In genomic region chr7:153388611-153389010, GRCh38 we compare ENCODE assay signal across 14 cellular contexts.
DNase-seq lines count a peak whose midpoint lies in the region; ATAC-seq and TF ChIP-seq lines count a peak whose summit lies in the region.
"Had no signal": no experiment of that assay in that cellular context is flagged by ENCODE, and none has a peak within 500 bp of the region (broad histone marks: within the 10 kb centered on the region; RNA-seq: fewer than 3 reads in every experiment).

No MANE protein-coding gene starts in this region.

- H3K27me3 ChIP-seq in colonic mucosa (no peaks in the 10 kb centered on the region), lung (ENCODE audit: control insufficient read depth, insufficient read depth) (no peaks in the 10 kb centered on the region), vagina (no peaks in the 10 kb centered on the region)

- H3K27ac ChIP-seq in colonic mucosa (no peak overlapping the region), coronary artery (no peak overlapping the region), lung (ENCODE audit: low read depth in 1 of 2, low read length in 1 of 2) (no peak overlapping the region), vagina (no peak overlapping the region)
- H3K27ac ChIP-seq: A549, C4-2B, GM23248 had no signal

- TF ChIP-seq CTCF in colonic mucosa (IDR thresholded peaks at IDR 0.05) (no peak), coronary artery (IDR thresholded peaks at IDR 0.05) (no peak), lung (IDR thresholded peaks at IDR 0.05; ENCODE audit: control extremely low read depth, extremely low read depth) (no peak), vagina (IDR thresholded peaks at IDR 0.05) (no peak)

- no peak for ATAC-seq in lung (ENCODE audit: insufficient read depth, low FRiP score)
- no peak for ATAC-seq in GM18870 (IDR thresholded peaks at IDR 0.05; ENCODE audit: unreplicated experiment)
- ATAC-seq: A549, HepG2 had no signal

- no peaks in the 10 kb centered on the region for H3K36me3 ChIP-seq in colonic mucosa
- no peaks in the 10 kb centered on the region for H3K36me3 ChIP-seq in lung (ENCODE audit: control insufficient read depth in 2 of 2, insufficient read depth in 2 of 2, low read length in 2 of 2)
- no peaks in the 10 kb centered on the region for H3K36me3 ChIP-seq in vagina
- H3K36me3 ChIP-seq: HAP-1 had no signal

- H3K9me3 ChIP-seq in colonic mucosa (no peaks in the 10 kb centered on the region), lung (ENCODE audit: control insufficient read depth in 2 of 2, insufficient read depth in 1 of 2, low read length in 1 of 2) (peaks cover 3 to 9% of the 10 kb centered on the region in 2 donors), vagina (no peaks in the 10 kb centered on the region)
- H3K9me3 ChIP-seq: A549 had no signal

- TF ChIP-seq POLR2A in vagina (IDR thresholded peaks at IDR 0.05) = no peak

- intact Hi-C loops in colonic mucosa (cut with DNase I) = no loop called here
- intact Hi-C loops in vagina (cut with DNase I) = no loop called here

- DNase-seq in colonic mucosa (peak; percentile 6), coronary artery (ENCODE audit: low spot score) (peak; percentile 54), lung (ENCODE audit: low spot score) (peak; percentile 4), vagina (ENCODE audit: extremely low spot score in 2 of 2) (peak; percentile 64 to 75)
- DNase-seq in activated CD4-positive, CD25-positive, alpha-beta regulatory T cell (lab: John Stamatoyannopoulos, UW) = no peak
- DNase-seq: AML-193; Caco-2; CD4-positive, alpha-beta T cell; GM23248 had no signal

- H3K4me1 ChIP-seq in colonic mucosa (no peaks in the 10 kb centered on the region), lung (ENCODE audit: control insufficient read depth in 2 of 2, insufficient read depth in 2 of 2, low read length in 2 of 2) (peaks cover 0 to 1% of the 10 kb centered on the region in 2 donors), vagina (peaks cover 8% of the 10 kb centered on the region)
- H3K4me1 ChIP-seq: A549, Caco-2, HAP-1 had no signal

- H3K9ac ChIP-seq in colonic mucosa (ENCODE audit: low read depth in 2 of 2, low read length in 2 of 2) = no peak overlapping the region
- H3K9ac ChIP-seq: GM23248 had no signal

- H3K4me3 ChIP-seq in colonic mucosa (no peak overlapping the region), coronary artery (no peak overlapping the region), lung (no peak overlapping the region), vagina (no peak overlapping the region)
- H3K4me3 ChIP-seq: A549, GM23248, HAP-1 had no signal

Comparison
In these comparisons a context has a peak if more than half of its experiments do, and no peak if none do; other contexts are left out.
1. DNase-seq: peak in colonic mucosa (single experiment), coronary artery (single experiment), lung (single experiment) and vagina (2 of 2); none in activated CD4-positive, CD25-positive, alpha-beta regulatory T cell (0 of 4).